18 cellular contexts compared by ENCODE assay signal in the genomic region with DNA sequence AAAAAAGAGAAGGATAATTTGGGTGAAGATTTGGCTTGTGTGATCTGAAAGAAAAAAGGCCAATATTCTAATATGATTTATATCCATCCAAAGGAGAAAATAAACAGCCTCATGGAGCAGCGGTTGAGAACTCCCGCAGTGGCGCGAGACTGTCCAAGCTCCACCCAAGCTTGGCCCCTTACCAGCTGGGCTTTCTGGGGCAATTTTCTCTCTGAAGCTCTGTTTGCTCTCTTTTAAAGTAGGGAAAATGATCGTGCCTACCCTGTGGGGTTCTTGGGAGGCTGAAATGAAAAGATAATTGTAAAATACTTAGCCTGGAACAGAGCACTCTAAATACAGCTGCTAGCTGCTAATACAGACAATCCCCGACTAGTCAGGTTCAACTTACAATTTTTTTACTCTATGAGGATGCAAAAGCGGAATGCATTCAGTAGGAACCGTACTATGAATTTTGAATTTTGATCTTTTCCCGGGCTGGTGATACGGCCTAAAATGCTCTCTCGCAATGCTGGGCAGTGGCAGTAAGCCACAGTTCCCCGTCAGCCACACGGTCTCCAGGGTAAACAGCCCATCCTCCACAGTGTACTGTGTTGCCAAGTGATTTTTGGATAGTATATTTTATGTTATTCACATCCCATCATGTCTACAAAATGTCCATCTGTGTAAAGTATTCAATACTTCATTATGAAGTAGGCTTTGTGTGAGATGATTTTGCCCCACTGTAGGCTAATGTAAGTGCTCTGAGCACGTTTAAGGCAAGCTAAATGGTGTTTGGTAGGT.
A peak's percentile ranks its signal among the peaks of the same experiment; 100 is the strongest.
DNase-seq lines count a peak whose midpoint lies in the region; TF ChIP-seq lines count a peak whose summit lies in the region.
"Had no signal": no experiment of that assay in that cellular context is flagged by ENCODE, and none has a peak within 500 bp of the region (broad histone marks: within the 10 kb centered on the region; RNA-seq: fewer than 3 reads in every experiment).

No MANE protein-coding gene starts in this region.

- no peaks in the 10 kb centered on the region for H3K36me3 Mint-ChIP-seq in nephron (ENCODE audit: low read depth)
- no peaks in the 10 kb centered on the region for H3K36me3 Mint-ChIP-seq in endodermal cell (ENCODE audit: low read depth)
- H3K36me3 Mint-ChIP-seq: memory B cell, neural progenitor cell had no signal

- H3K4me3 Mint-ChIP-seq in nephron (no peak overlapping the region), endodermal cell (no peak overlapping the region)
- H3K4me3 Mint-ChIP-seq: activated CD4-positive, alpha-beta memory T cell treated with anti-CD3 and anti-CD28 coated beads, Interleukin-2, amount 10 ng/mL, durations not matched to agents 7 days and 5 days; memory B cell; neural progenitor cell; stimulated activated naive CD8-positive, alpha-beta T cell treated with anti-CD3 and anti-CD28 coated beads, Interleukin-15, amount 100 ng/mL, for 72 hours had no signal

- H3K27me3 ChIP-seq in endodermal cell (ENCODE audit: control insufficient read depth, insufficient read depth, low read length, poor library complexity, severe bottlenecking): no peaks in the 10 kb centered on the region
- H3K27me3 ChIP-seq: neural progenitor cell, Peyer's patch had no signal

- H3K27ac Mint-ChIP-seq in nephron: peak overlapping the region in 2 of 3 experiments; percentile 9 to 41
- no peak overlapping the region for H3K27ac Mint-ChIP-seq in endodermal cell
- H3K27ac Mint-ChIP-seq: activated CD4-positive, alpha-beta memory T cell treated with anti-CD3 and anti-CD28 coated beads, Interleukin-2, amount 10 ng/mL, durations not matched to agents 7 days and 5 days; memory B cell; neural progenitor cell had no signal

- H3K9me3 ChIP-seq in endodermal cell (ENCODE audit: control insufficient read depth, low read length): no peaks in the 10 kb centered on the region
- H3K9me3 ChIP-seq: Peyer's patch had no signal

- H3K4me3 ChIP-seq in endodermal cell (ENCODE audit: low read length): no peak overlapping the region
- H3K4me3 ChIP-seq: neural progenitor cell, Peyer's patch had no signal

- DNase-seq in NCI-H1092 treated with DMSO at 0.1 percent for 48 hours (lab: John Stamatoyannopoulos, UW): peak; percentile 100
- DNase-seq in NCI-H2107 (lab: John Stamatoyannopoulos, UW): peak; percentile 85
- DNase-seq in ureter (ENCODE audit: low spot score): no peak
- DNase-seq in central memory CD4-positive, alpha-beta T cell: no peak
- no peak for DNase-seq in endodermal cell
- no peak for DNase-seq in DMS114 treated with DMSO at 0.1 percent for 48 hours (lab: John Stamatoyannopoulos, UW; ENCODE audit: unreplicated experiment)
- DNase-seq: activated CD4-positive, alpha-beta memory T cell treated with anti-CD3 and anti-CD28 coated beads, Interleukin-2, amount 10 ng/mL, durations not matched to agents 7 days and 5 days; DND-41; Kasumi-1; NCI-H524; Peyer's patch; stimulated activated CD4-positive, alpha-beta T cell treated with anti-CD3 and anti-CD28 coated beads, Interleukin-15, amount 100 ng/mL, for 24 hours; stimulated activated naive CD8-positive, alpha-beta T cell treated with anti-CD3 and anti-CD28 coated beads, Interleukin-15, amount 100 ng/mL, for 72 hours; WERI-Rb-1 had no signal

- H3K27ac ChIP-seq in angular gyrus (ENCODE audit: low read depth, low read length) (peak overlapping the region; percentile 87), endodermal cell (ENCODE audit: low read depth, low read length) (no peak overlapping the region)
- H3K27ac ChIP-seq: neural progenitor cell, Peyer's patch, WERI-Rb-1 had no signal

- H3K4me1 Mint-ChIP-seq in nephron (peaks cover 56% of the 10 kb centered on the region), endodermal cell (no peaks in the 10 kb centered on the region)
- H3K4me1 Mint-ChIP-seq: memory B cell had no signal

- WGBS in endodermal cell (ENCODE audit: insufficient coverage in 1 of 2, insufficient read length in 1 of 2), 2 experiments: 93 to 94% methylated on average over 9 to 14 of the region's 14 CpGs

- H3K36me3 ChIP-seq in endodermal cell (ENCODE audit: control insufficient read depth, insufficient read depth, low read length): no peaks in the 10 kb centered on the region
- H3K36me3 ChIP-seq: neural progenitor cell, Peyer's patch, WERI-Rb-1 had no signal

- TF ChIP-seq CTCF in nephron (IDR thresholded peaks at IDR 0.05; ENCODE audit: unreplicated experiment in 3 of 3) (no peak), endodermal cell (conservative IDR thresholded peaks at IDR 0.05) (no peak)

- H3K9me3 Mint-ChIP-seq in nephron (no peaks in the 10 kb centered on the region), endodermal cell (no peaks in the 10 kb centered on the region)
- H3K9me3 Mint-ChIP-seq: activated CD4-positive, alpha-beta memory T cell treated with anti-CD3 and anti-CD28 coated beads, Interleukin-2, amount 10 ng/mL, durations not matched to agents 7 days and 5 days; memory B cell had no signal

- H3K27me3 Mint-ChIP-seq in nephron (ENCODE audit: low read depth) (peaks cover 11% of the 10 kb centered on the region), endodermal cell (ENCODE audit: insufficient read depth) (peaks cover 6% of the 10 kb centered on the region)

- no peak overlapping the region for H3K9ac ChIP-seq in endodermal cell (ENCODE audit: extremely low read depth, low read length, poor library complexity, severe bottlenecking)
- H3K9ac ChIP-seq: neural progenitor cell had no signal

- H3K4me1 ChIP-seq in endodermal cell (ENCODE audit: control insufficient read depth, insufficient read depth, low read length): no peaks in the 10 kb centered on the region
- H3K4me1 ChIP-seq: neural progenitor cell had no signal

Comparison
In these comparisons a context has a peak if more than half of its experiments do, and no peak if none do; other contexts are left out.
1. DNase-seq: peak in NCI-H1092 treated with DMSO at 0.1 percent for 48 hours (single experiment) and NCI-H2107 (single experiment); none in ureter (single experiment), central memory CD4-positive, alpha-beta T cell (single experiment), endodermal cell (single experiment) and DMS114 treated with DMSO at 0.1 percent for 48 hours (single experiment).